In the genomic region with DNA sequence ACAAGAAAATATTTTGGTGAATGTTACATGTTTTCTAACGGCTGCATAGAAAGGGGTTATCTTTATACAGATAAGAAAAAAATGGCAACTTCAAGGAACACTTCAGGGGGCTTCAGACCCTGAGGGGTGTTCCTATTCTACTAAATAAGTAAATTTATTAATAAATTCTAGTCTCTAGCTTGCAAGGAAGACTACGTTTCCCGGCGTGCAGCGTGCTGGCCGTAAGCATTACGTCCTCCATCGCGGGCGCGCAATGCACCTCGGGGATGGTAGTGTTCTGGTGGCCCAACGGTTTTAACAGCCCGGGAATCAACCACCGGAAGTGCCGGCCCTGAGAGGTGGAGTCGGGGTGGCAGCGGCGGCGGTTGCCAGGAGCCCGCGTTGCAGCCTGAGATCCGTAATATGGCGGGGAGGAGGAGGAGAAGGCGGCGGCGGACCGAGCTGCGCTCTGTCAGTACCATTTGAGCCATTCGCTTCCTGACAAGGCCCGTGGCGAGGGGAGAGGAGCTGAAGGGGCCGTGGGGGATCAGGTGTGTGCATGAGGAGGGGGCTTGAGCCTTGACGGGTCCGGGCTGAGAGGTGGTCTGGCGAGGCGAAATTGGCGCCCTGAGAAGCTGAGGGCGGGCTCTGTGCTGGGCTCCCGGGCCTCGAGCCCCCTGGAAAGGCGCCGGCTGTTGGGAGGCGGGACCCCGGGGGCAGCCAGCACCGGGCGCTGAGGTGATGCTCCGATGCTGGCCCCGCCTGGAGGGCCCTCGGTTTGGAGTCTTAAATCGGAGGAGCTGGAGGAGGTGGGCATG, we compare ENCODE assay signal across 8 cellular contexts. TPM values are rescaled to one million over a fixed set of nuclear protein-coding genes. Genes with fewer than 3 reads are reported as not detected.
DNase-seq lines count a peak whose midpoint lies in the region; ATAC-seq, FAIRE-seq and TF ChIP-seq lines count a peak whose summit lies in the region.

A gene with protein sequence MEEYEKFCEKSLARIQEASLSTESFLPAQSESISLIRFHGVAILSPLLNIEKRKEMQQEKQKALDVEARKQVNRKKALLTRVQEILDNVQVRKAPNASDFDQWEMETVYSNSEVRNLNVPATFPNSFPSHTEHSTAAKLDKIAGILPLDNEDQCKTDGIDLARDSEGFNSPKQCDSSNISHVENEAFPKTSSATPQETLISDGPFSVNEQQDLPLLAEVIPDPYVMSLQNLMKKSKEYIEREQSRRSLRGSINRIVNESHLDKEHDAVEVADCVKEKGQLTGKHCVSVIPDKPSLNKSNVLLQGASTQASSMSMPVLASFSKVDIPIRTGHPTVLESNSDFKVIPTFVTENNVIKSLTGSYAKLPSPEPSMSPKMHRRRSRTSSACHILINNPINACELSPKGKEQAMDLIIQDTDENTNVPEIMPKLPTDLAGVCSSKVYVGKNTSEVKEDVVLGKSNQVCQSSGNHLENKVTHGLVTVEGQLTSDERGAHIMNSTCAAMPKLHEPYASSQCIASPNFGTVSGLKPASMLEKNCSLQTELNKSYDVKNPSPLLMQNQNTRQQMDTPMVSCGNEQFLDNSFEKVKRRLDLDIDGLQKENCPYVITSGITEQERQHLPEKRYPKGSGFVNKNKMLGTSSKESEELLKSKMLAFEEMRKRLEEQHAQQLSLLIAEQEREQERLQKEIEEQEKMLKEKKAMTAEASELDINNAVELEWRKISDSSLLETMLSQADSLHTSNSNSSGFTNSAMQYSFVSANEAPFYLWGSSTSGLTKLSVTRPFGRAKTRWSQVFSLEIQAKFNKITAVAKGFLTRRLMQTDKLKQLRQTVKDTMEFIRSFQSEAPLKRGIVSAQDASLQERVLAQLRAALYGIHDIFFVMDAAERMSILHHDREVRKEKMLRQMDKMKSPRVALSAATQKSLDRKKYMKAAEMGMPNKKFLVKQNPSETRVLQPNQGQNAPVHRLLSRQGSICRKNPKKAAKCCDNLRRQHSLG (plus strand): TSS at position 384 of the 797 bp plus-strand sequence. CDS start 3,940 bp downstream, outside the sequence.

- H3K4me1 ChIP-seq in esophagus muscularis mucosa (peaks cover 31 to 63% (median 56%) of the 10 kb centered on the region in 4 donors), muscle layer of colon (ENCODE audit: insufficient read depth, low read length) (peaks cover 41% of the 10 kb centered on the region)

- H3K36me3 ChIP-seq in KOPT-K1 (ENCODE audit: insufficient read depth, low read length): peaks cover 17% of the 10 kb centered on the region
- H3K36me3 ChIP-seq in esophagus muscularis mucosa: peaks cover 8 to 12% (median 10%) of the 10 kb centered on the region in 4 donors
- no peaks in the 10 kb centered on the region for H3K36me3 ChIP-seq in muscle layer of colon (ENCODE audit: insufficient read depth, low read length)

- H3K27ac ChIP-seq in KOPT-K1 (ENCODE audit: low read depth, low read length, poor library complexity, severe bottlenecking) (peak within 1 kb of the TSS; percentile 85), esophagus muscularis mucosa (replicated peaks in 1 of 4) (peak within 1 kb of the TSS; percentile 72 to 93 (median 79)), muscle layer of colon (ENCODE audit: low read depth, low read length) (peak within 1 kb of the TSS; percentile 80)

- DNase-seq in DMS53 treated with DMSO at 0.1 percent for 48 hours (lab: John Stamatoyannopoulos, UW; ENCODE audit: unreplicated experiment) (peak; percentile 67), RCC 7860 (ENCODE audit: low spot score) (peak; percentile 82), esophagus muscularis mucosa (ENCODE audit: extremely low spot score) (peak; percentile 98)
- peak; percentile 94 to 95 for DNase-seq in activated T-cell treated with anti-CD3 and anti-CD28 coated beads, Interleukin-2, amount 50 U/mL, for 48 hours
- DNase-seq in stimulated activated CD8-positive, alpha-beta memory T cell treated with anti-CD3 and anti-CD28 coated beads, Interleukin-7, amount 100 ng/mL, for 1 hour (ENCODE audit: low read depth in 2 of 2): peak; percentile 85

- TF ChIP-seq CTCF in esophagus muscularis mucosa (IDR thresholded peaks at IDR 0.05): peak in 1 of 3 experiments; percentile 20

- peak; percentile 64 for ATAC-seq in GM21786 (IDR thresholded peaks at IDR 0.05; ENCODE audit: unreplicated experiment)

- WGBS in esophagus muscularis mucosa: 2% methylated on average over 25 of the region's 51 CpGs

- H3K9ac ChIP-seq in muscle layer of colon (ENCODE audit: low read length): peak within 1 kb of the TSS; percentile 45

- intact Hi-C loops in esophagus muscularis mucosa (cut with DNase I): loop anchor here (10.0 kb wide), 2 partner anchors 459 to 729 kb away; a partner anchor contains a TSS

- no peak for TF ChIP-seq POLR2A in esophagus muscularis mucosa (IDR thresholded peaks at IDR 0.05; ENCODE audit: low read depth)

- H3K4me3 ChIP-seq in esophagus muscularis mucosa (peak within 1 kb of the TSS; percentile 91 to 98 (median 96)), muscle layer of colon (ENCODE audit: low read depth in 1 of 2, low read length in 2 of 2) (peak within 1 kb of the TSS; percentile 80 to 100)

- no peak for TF ChIP-seq EP300 in esophagus muscularis mucosa (IDR thresholded peaks at IDR 0.05)

- H3K9me3 ChIP-seq in KOPT-K1 (ENCODE audit: insufficient read depth, low read length, poor library complexity, severe bottlenecking): no peaks in the 10 kb centered on the region
- no peaks in the 10 kb centered on the region for H3K9me3 ChIP-seq in esophagus muscularis mucosa
- H3K9me3 ChIP-seq in muscle layer of colon (ENCODE audit: low read length): no peaks in the 10 kb centered on the region

- H3K27me3 ChIP-seq in esophagus muscularis mucosa (no peaks in the 10 kb centered on the region), muscle layer of colon (ENCODE audit: control insufficient read depth in 1 of 2, insufficient read depth in 2 of 2, low read length in 2 of 2) (no peaks in the 10 kb centered on the region)

- FAIRE-seq in RCC 7860 (lab: Jason Lieb, UNC): peak; percentile 72

RNA-seq across cellular contexts. Expression of the gene that starts here (rescaled TPM):
- total RNA-seq in esophagus muscularis mucosa: 10 to 100 TPM; 14.0 to 16.1 (median 15.1) TPM

Comparison
In these comparisons a context has a peak if more than half of its experiments do, and no peak if none do; other contexts are left out.
1. Peak in every context shown above with its lines: DNase-seq, ATAC-seq, H3K4me3 ChIP-seq and H3K27ac ChIP-seq.